In the genomic region with DNA sequence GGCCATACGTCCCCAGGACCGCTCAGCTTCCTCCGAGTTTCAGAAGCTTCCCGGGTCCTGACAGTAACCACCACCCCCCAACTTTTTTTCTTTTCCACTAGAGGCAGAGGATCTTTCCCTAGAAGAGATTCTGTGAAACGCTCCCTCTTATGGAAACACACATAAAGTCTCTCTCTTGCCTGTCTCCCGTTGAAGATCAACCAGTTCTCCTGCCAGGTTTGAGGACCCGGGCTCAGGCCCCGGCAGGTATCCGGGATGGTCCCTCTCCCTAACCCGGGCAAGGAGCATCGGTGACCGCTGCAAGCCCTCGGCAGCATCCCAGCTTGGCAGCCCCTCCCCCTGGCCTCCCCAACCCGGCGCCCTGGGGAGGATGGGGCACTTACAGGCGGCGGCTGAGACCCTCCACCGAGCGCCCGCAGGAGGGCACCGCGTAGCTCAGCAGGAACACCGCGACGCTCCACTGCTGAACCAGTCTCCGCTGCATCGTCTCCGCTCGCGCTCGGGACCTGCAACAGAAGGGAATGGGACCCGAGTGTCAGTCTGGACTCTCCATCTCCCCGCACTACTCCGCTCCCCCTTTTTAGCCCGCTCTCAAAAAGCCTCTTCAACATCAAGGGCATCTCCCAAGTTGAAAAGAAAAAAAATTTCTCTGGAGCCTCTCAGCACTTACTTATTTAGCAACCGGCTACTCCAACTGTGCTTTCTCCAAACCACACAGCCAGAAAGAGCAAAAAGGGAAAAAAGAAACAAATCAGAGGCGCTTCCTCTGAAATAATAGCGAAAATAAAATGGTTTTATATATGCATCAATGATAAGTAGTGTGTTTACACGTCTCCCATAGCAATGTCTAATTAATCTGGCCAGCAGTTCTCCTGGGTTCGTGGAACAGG, we compare ENCODE assay signal across 8 cellular contexts.
DNase-seq lines count a peak whose midpoint lies in the region; FAIRE-seq and TF ChIP-seq lines count a peak whose summit lies in the region.

No MANE protein-coding gene starts in this region.

- peak overlapping the region in 12 of 21 experiments; percentile 9 to 79 (median 54) for H3K27ac ChIP-seq in skin epidermis

- FAIRE-seq in GM19239 (lab: Jason Lieb, UNC): no peak

- in situ Hi-C loops in astrocyte of the spinal cord (cut with HindIII; ENCODE audit: low sequenced_read_pairs): no loop called here

- DNase-seq in DMS53 (lab: John Stamatoyannopoulos, UW) (peak; percentile 82), LNCaP clone FGC (ENCODE audit: low read depth) (no peak), astrocyte of the spinal cord (ENCODE audit: low read depth, low spot score) (peak; percentile 28), iPS-NIHi7 (ENCODE audit: extremely low spot score) (peak; percentile 37), SIG-M5 treated with dmso at 0.1 percent for 504 hours (lab: John Stamatoyannopoulos, UW; ENCODE audit: unreplicated experiment) (no peak), NCI-H2107 (lab: John Stamatoyannopoulos, UW) (no peak), GM19239 (ENCODE audit: insufficient read length, low spot score) (no peak)

- TF ChIP-seq CTCF in LNCaP clone FGC (IDR thresholded peaks at IDR 0.05; ENCODE audit: control insufficient read depth, extremely low read depth, insufficient read depth) (no peak), astrocyte of the spinal cord (IDR thresholded peaks at IDR 0.05; ENCODE audit: low read depth, low read length) (peak; percentile 22)

- H3K4me3 ChIP-seq in LNCaP clone FGC (ENCODE audit: low read depth, low read length) (peak overlapping the region; percentile 47), astrocyte of the spinal cord (ENCODE audit: low read depth, low read length) (peak overlapping the region; percentile 38), skin epidermis (peak overlapping the region; percentile 36 to 54 (median 43))

Comparison
In these comparisons a context has a peak if more than half of its experiments do, and no peak if none do; other contexts are left out.
1. DNase-seq: peak in DMS53 (single experiment), astrocyte of the spinal cord (single experiment) and iPS-NIHi7 (single experiment); none in LNCaP clone FGC (single experiment), SIG-M5 treated with dmso at 0.1 percent for 504 hours (single experiment), NCI-H2107 (single experiment) and GM19239 (single experiment).
2. Peak in every context shown above with its lines, with median percentiles within 50 percentile points of each other: H3K4me3 ChIP-seq.